Comparison of ENCODE assay signal across 8 cellular contexts in the genomic region with DNA sequence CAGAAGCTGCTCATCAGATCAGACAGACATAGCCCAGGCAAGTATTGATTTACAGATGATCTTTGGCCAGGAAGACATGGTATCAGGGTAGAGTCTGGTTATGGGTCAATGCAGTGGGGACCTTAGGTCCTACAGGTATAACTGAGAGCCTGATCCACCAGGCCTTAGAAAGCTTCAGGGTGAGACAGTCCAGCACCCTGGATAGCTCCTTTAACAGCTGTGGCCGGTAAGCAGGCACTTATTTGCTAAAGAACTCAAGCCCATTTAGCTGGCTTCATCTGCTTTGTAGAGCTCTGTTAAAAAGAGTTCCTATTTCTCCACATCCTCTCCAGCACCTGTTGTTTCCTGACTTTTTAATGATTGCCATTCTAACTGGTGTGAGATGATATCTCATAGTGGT. TPM values are rescaled to one million over a fixed set of nuclear protein-coding genes. Genes with fewer than 3 reads are reported as not detected.
DNase-seq lines count a peak whose midpoint lies in the region; ATAC-seq and TF ChIP-seq lines count a peak whose summit lies in the region.

No MANE protein-coding gene starts in this region.

- CTCF ChIA-PET in WTC11 (lab: Charles Lee): interaction anchor here (1.7 kb wide), 1 partner anchor 278 kb away, joined by 5 read pairs; no protein-coding TSS in a partner anchor

- no peak overlapping the region for H3K4me3 Mint-ChIP-seq in WTC11
- H3K4me3 Mint-ChIP-seq in activated T-cell treated with anti-CD3 and anti-CD28 coated beads, Interleukin-2, amount 50 U/mL, for 24 hours: no peak overlapping the region

- DNase-seq in AG20443 (ENCODE audit: low spot score): peak; percentile 57
- peak; percentile 43 for DNase-seq in HT-29 (ENCODE audit: low spot score)
- peak; percentile 56 for DNase-seq in WTC11 (ENCODE audit: low spot score)
- DNase-seq in iPS DF 19.7 (ENCODE audit: low read depth, low spot score): peak; percentile 17
- DNase-seq in NCI-H510A treated with DMSO at 0.1 percent for 48 hours (lab: John Stamatoyannopoulos, UW): no peak
- DNase-seq in T-helper 9 cell: no peak
- no peak for DNase-seq in activated T-cell treated with anti-CD3 and anti-CD28 coated beads, Interleukin-2, amount 50 U/mL, for 24 hours

- ATAC-seq in WTC11: peak; percentile 73
- ATAC-seq in GM18505 (IDR thresholded peaks at IDR 0.05; ENCODE audit: unreplicated experiment): no peak

- H3K9me3 Mint-ChIP-seq in WTC11: peaks cover 3% of the 10 kb centered on the region; the same call in 1 of the 2 replicates
- H3K9me3 Mint-ChIP-seq in activated T-cell treated with anti-CD3 and anti-CD28 coated beads, Interleukin-2, amount 50 U/mL, for 24 hours: no peaks in the 10 kb centered on the region

- no peaks in the 10 kb centered on the region for H3K27me3 Mint-ChIP-seq in WTC11 (ENCODE audit: low read depth)
- no peaks in the 10 kb centered on the region for H3K27me3 Mint-ChIP-seq in activated T-cell treated with anti-CD3 and anti-CD28 coated beads, Interleukin-2, amount 50 U/mL, for 24 hours

- TF ChIP-seq CTCF in WTC11 (IDR thresholded peaks at IDR 0.05): no peak

- POLR2A ChIA-PET in WTC11 (lab: Charles Lee): no interaction called here

- H3K4me1 Mint-ChIP-seq in WTC11: peaks cover 4% of the 10 kb centered on the region; the same call in 1 of the 2 replicates
- H3K4me1 Mint-ChIP-seq in activated T-cell treated with anti-CD3 and anti-CD28 coated beads, Interleukin-2, amount 50 U/mL, for 24 hours (ENCODE audit: low read depth): no peaks in the 10 kb centered on the region

- TF ChIP-seq POLR2A in GM18505 (IDR thresholded peaks at IDR 0.05; ENCODE audit: borderline replicate concordance, extremely low read depth, insufficient read depth, insufficient read length): no peak

- no peaks in the 10 kb centered on the region for H3K36me3 Mint-ChIP-seq in WTC11
- no peaks in the 10 kb centered on the region for H3K36me3 Mint-ChIP-seq in activated T-cell treated with anti-CD3 and anti-CD28 coated beads, Interleukin-2, amount 50 U/mL, for 24 hours (ENCODE audit: low read depth)

- no peak overlapping the region for H3K27ac Mint-ChIP-seq in WTC11
- H3K27ac Mint-ChIP-seq in activated T-cell treated with anti-CD3 and anti-CD28 coated beads, Interleukin-2, amount 50 U/mL, for 24 hours: no peak overlapping the region

TF ChIP-seq in WTC11, 78 proteins besides CTCF, POLR2A, EP300 and RAD21:
- TF ChIP-seq, protein P1, sequence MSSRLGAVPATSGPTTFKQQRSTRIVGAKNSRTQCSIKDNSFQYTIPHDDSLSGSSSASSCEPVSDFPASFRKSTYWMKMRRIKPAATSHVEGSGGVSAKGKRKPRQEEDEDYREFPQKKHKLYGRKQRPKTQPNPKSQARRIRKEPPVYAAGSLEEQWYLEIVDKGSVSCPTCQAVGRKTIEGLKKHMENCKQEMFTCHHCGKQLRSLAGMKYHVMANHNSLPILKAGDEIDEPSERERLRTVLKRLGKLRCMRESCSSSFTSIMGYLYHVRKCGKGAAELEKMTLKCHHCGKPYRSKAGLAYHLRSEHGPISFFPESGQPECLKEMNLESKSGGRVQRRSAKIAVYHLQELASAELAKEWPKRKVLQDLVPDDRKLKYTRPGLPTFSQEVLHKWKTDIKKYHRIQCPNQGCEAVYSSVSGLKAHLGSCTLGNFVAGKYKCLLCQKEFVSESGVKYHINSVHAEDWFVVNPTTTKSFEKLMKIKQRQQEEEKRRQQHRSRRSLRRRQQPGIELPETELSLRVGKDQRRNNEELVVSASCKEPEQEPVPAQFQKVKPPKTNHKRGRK (CRISPR knock-in tag; IDR thresholded peaks at IDR 0.05; ENCODE audit: borderline replicate concordance): 0 out of 2 replicates have a peak, but pooled peaks have one; percentile 33
- TF ChIP-seq FOXK1 (CRISPR knock-in tag; IDR thresholded peaks at IDR 0.05) (0 out of 2 replicates have a peak, but pooled peaks have one; percentile 22), MXD4 (CRISPR knock-in tag; IDR thresholded peaks at IDR 0.05; ENCODE audit: borderline replicate concordance) (no peak), TEAD4 (CRISPR knock-in tag; IDR thresholded peaks at IDR 0.05) (0 out of 2 replicates have a peak, but pooled peaks have one; percentile 24)
- TF ChIP-seq, protein P2, sequence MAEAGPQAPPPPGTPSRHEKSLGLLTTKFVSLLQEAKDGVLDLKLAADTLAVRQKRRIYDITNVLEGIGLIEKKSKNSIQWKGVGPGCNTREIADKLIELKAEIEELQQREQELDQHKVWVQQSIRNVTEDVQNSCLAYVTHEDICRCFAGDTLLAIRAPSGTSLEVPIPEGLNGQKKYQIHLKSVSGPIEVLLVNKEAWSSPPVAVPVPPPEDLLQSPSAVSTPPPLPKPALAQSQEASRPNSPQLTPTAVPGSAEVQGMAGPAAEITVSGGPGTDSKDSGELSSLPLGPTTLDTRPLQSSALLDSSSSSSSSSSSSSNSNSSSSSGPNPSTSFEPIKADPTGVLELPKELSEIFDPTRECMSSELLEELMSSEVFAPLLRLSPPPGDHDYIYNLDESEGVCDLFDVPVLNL (CRISPR knock-in tag; IDR thresholded peaks at IDR 0.05; ENCODE audit: borderline replicate concordance, low read depth): no peak

RNA-seq across cellular contexts. Expression of a gene that starts 39.6 kb away (rescaled TPM):
- total RNA-seq in HT-29 (2014; rRNA removed; shearing (Covaris generic)): not detected in 2 replicates
- 0.32 to 1.3 TPM (median 0.98 TPM) in 3 replicates for total RNA-seq in WTC11 (2021)

Comparison
In these comparisons a context has a peak if more than half of its experiments do, and no peak if none do; other contexts are left out.
1. DNase-seq: peak in AG20443 (single experiment), HT-29 (single experiment), WTC11 (single experiment) and iPS DF 19.7 (single experiment); none in NCI-H510A treated with DMSO at 0.1 percent for 48 hours (single experiment), T-helper 9 cell (single experiment) and activated T-cell treated with anti-CD3 and anti-CD28 coated beads, Interleukin-2, amount 50 U/mL, for 24 hours (single experiment).